38 cellular contexts compared by ENCODE assay signal in genomic region chr18:57538614-57539013, GRCh38.
"Had no signal": no experiment of that assay in that cellular context is flagged by ENCODE, and none has a peak within 500 bp of the region (broad histone marks: within the 10 kb centered on the region; RNA-seq: fewer than 3 reads in every experiment).

No MANE protein-coding gene starts in this region.

- H3K4me3 ChIP-seq: adrenal gland, ascending aorta, body of pancreas, breast epithelium, cardiac muscle cell had no signal

- H3K27ac Mint-ChIP-seq: activated naive CD4-positive, alpha-beta T cell treated with anti-CD3 and anti-CD28 coated beads for 36 hours; activated naive CD4-positive, alpha-beta T cell treated with anti-CD3 and anti-CD28 coated beads, Interleukin-2, amount 10 ng/mL, durations not matched to agents 7 days and 5 days; activated naive CD4-positive, alpha-beta T cell treated with anti-CD3 and anti-CD28 coated beads, Interleukin-2, amount 50 U/mL, for 24 hours; activated naive CD4-positive, alpha-beta T cell treated with anti-CD3 and anti-CD28 coated beads, Interleukin-2, amount 50 U/mL, for 72 hours; activated naive CD8-positive, alpha-beta T cell; activated naive CD8-positive, alpha-beta T cell treated with anti-CD3 and anti-CD28 coated beads for 36 hours; activated naive CD8-positive, alpha-beta T cell treated with anti-CD3 and anti-CD28 coated beads, Interleukin-2, amount 10 ng/mL, durations not matched to agents 7 days and 5 days; activated naive CD8-positive, alpha-beta T cell treated with anti-CD3 and anti-CD28 coated beads, Interleukin-2, amount 50 U/mL, for 24 hours; activated T-cell treated with anti-CD3 and anti-CD28 coated beads, Interleukin-2, amount 50 U/mL, for 24 hours; activated T-cell treated with anti-CD3 and anti-CD28 coated beads, Interleukin-2, amount 50 U/mL, for 72 hours; activated T-helper 1 cell treated with anti-CD3 and anti-CD28 coated beads, Interleukin-12 subunit alpha, Interleukin-12 subunit beta, Interleukin-2, Interleukin-4 antibody, amounts not matched to agents 30 ng/mL and 10 ng/mL and 1 ng/mL, durations not matched to agents 14 hours and 24 hours and 36 hours; activated T-helper 17 cell treated with anti-CD3 and anti-CD28 coated beads, Interleukin-2, amount 50 U/mL, for 72 hours; activated T-helper 2 cell treated with anti-CD3 and anti-CD28 coated beads, Interferon-gamma antibody, Interleukin-2, Interleukin-4, amounts not matched to agents 10 μg/mL and 5 μg/mL and 100 μg/mL, durations not matched to agents 14 hours and 24 hours and 36 hours; brain had no signal

- H3K9me3 ChIP-seq: adrenal gland, ascending aorta, body of pancreas, breast epithelium had no signal

- DNase-seq: activated effector memory CD4-positive, alpha-beta T cell treated with anti-CD3 and anti-CD28 coated beads, Interleukin-2, amount 50 U/mL, for 16 hours; activated effector memory CD4-positive, alpha-beta T cell treated with Interleukin-2 at 50 U/mL for 16 hours; activated gamma-delta T cell; activated gamma-delta T cell treated with Interleukin-2 at 50 U/mL for 16 hours; activated naive CD4-positive, alpha-beta T cell; activated naive CD4-positive, alpha-beta T cell treated with anti-CD3 and anti-CD28 coated beads for 36 hours; activated naive CD4-positive, alpha-beta T cell treated with anti-CD3 and anti-CD28 coated beads, Interleukin-2, amount 10 ng/mL, durations not matched to agents 7 days and 5 days; activated naive CD4-positive, alpha-beta T cell treated with anti-CD3 and anti-CD28 coated beads, Interleukin-2, amount 50 U/mL, for 16 hours; activated naive CD4-positive, alpha-beta T cell treated with Interleukin-2 at 50 U/mL for 16 hours; activated naive CD8-positive, alpha-beta T cell treated with anti-CD3 and anti-CD28 coated beads for 36 hours; activated naive CD8-positive, alpha-beta T cell treated with anti-CD3 and anti-CD28 coated beads, Interleukin-2, amount 10 ng/mL, durations not matched to agents 7 days and 5 days; activated naive CD8-positive, alpha-beta T cell treated with anti-CD3 and anti-CD28 coated beads, Interleukin-2, amount 50 U/mL, for 24 hours; activated T-cell treated with anti-CD3 and anti-CD28 coated beads, Interleukin-2, amount 50 U/mL, for 1 hour; activated T-cell treated with anti-CD3 and anti-CD28 coated beads, Interleukin-2, amount 50 U/mL, for 24 hours; activated T-cell treated with anti-CD3 and anti-CD28 coated beads, Interleukin-2, amount 50 U/mL, for 4 hours; activated T-cell treated with anti-CD3 and anti-CD28 coated beads, Interleukin-2, amount 50 U/mL, for 48 hours; activated T-cell treated with anti-CD3 and anti-CD28 coated beads, Interleukin-2, amount 50 U/mL, for 72 hours; adrenal gland; amniotic stem cell; amygdala; anterior cingulate cortex; aorta; body of pancreas; brain microvascular endothelial cell; caudate nucleus; central memory CD4-positive, alpha-beta T cell; cerebellar nuclear complex had no signal

- H3K36me3 Mint-ChIP-seq: activated naive CD4-positive, alpha-beta T cell treated with anti-CD3 and anti-CD28 coated beads, Interleukin-2, amount 10 ng/mL, durations not matched to agents 7 days and 5 days; activated naive CD4-positive, alpha-beta T cell treated with anti-CD3 and anti-CD28 coated beads, Interleukin-2, amount 50 U/mL, for 24 hours; activated naive CD4-positive, alpha-beta T cell treated with anti-CD3 and anti-CD28 coated beads, Interleukin-2, amount 50 U/mL, for 72 hours; activated naive CD8-positive, alpha-beta T cell; activated naive CD8-positive, alpha-beta T cell treated with anti-CD3 and anti-CD28 coated beads for 36 hours; activated naive CD8-positive, alpha-beta T cell treated with anti-CD3 and anti-CD28 coated beads, Interleukin-2, amount 10 ng/mL, durations not matched to agents 7 days and 5 days; brain had no signal

- H3K4me1 ChIP-seq: ascending aorta, body of pancreas, breast epithelium had no signal

- H3K27ac ChIP-seq: adrenal gland, ascending aorta, body of pancreas, brain microvascular endothelial cell, breast epithelium, cardiac muscle cell had no signal

- H3K27me3 Mint-ChIP-seq: activated naive CD4-positive, alpha-beta T cell treated with anti-CD3 and anti-CD28 coated beads, Interleukin-2, amount 10 ng/mL, durations not matched to agents 7 days and 5 days; activated naive CD4-positive, alpha-beta T cell treated with anti-CD3 and anti-CD28 coated beads, Interleukin-2, amount 50 U/mL, for 24 hours; activated naive CD8-positive, alpha-beta T cell; activated naive CD8-positive, alpha-beta T cell treated with anti-CD3 and anti-CD28 coated beads for 36 hours; activated naive CD8-positive, alpha-beta T cell treated with anti-CD3 and anti-CD28 coated beads, Interleukin-2, amount 50 U/mL, for 24 hours; activated T-cell treated with anti-CD3 and anti-CD28 coated beads, Interleukin-2, amount 50 U/mL, for 24 hours; activated T-helper 17 cell treated with anti-CD3 and anti-CD28 coated beads, Interleukin-2, amount 50 U/mL, for 72 hours; brain had no signal

- H3K36me3 ChIP-seq: adrenal gland, ascending aorta, brain microvascular endothelial cell, breast epithelium, cardiac muscle cell had no signal

- H3K27me3 ChIP-seq: adrenal gland, ascending aorta, body of pancreas, brain microvascular endothelial cell, breast epithelium, cardiac muscle cell had no signal

- H3K9me3 Mint-ChIP-seq: activated naive CD4-positive, alpha-beta T cell treated with anti-CD3 and anti-CD28 coated beads for 36 hours; activated naive CD4-positive, alpha-beta T cell treated with anti-CD3 and anti-CD28 coated beads, Interleukin-2, amount 10 ng/mL, durations not matched to agents 7 days and 5 days; activated naive CD4-positive, alpha-beta T cell treated with anti-CD3 and anti-CD28 coated beads, Interleukin-2, amount 50 U/mL, for 24 hours; activated naive CD4-positive, alpha-beta T cell treated with anti-CD3 and anti-CD28 coated beads, Interleukin-2, amount 50 U/mL, for 72 hours; activated naive CD8-positive, alpha-beta T cell treated with anti-CD3 and anti-CD28 coated beads for 36 hours; activated naive CD8-positive, alpha-beta T cell treated with anti-CD3 and anti-CD28 coated beads, Interleukin-2, amount 10 ng/mL, durations not matched to agents 7 days and 5 days; activated naive CD8-positive, alpha-beta T cell treated with anti-CD3 and anti-CD28 coated beads, Interleukin-2, amount 50 U/mL, for 24 hours; activated T-cell treated with anti-CD3 and anti-CD28 coated beads, Interleukin-2, amount 50 U/mL, for 24 hours; activated T-cell treated with anti-CD3 and anti-CD28 coated beads, Interleukin-2, amount 50 U/mL, for 4 hours; activated T-cell treated with anti-CD3 and anti-CD28 coated beads, Interleukin-2, amount 50 U/mL, for 72 hours; activated T-helper 1 cell treated with anti-CD3 and anti-CD28 coated beads, Interleukin-12 subunit alpha, Interleukin-12 subunit beta, Interleukin-2, Interleukin-4 antibody, amounts not matched to agents 30 ng/mL and 10 ng/mL and 1 ng/mL, durations not matched to agents 14 hours and 24 hours and 36 hours; activated T-helper 17 cell treated with anti-CD3 and anti-CD28 coated beads, Interleukin-2, amount 50 U/mL, for 72 hours; activated T-helper 2 cell treated with anti-CD3 and anti-CD28 coated beads, Interferon-gamma antibody, Interleukin-2, Interleukin-4, amounts not matched to agents 10 μg/mL and 5 μg/mL and 100 μg/mL, durations not matched to agents 14 hours and 24 hours and 36 hours; brain; central memory CD8-positive, alpha-beta T cell had no signal

- H3K4me1 Mint-ChIP-seq: activated naive CD4-positive, alpha-beta T cell treated with anti-CD3 and anti-CD28 coated beads, Interleukin-2, amount 10 ng/mL, durations not matched to agents 7 days and 5 days; activated naive CD4-positive, alpha-beta T cell treated with anti-CD3 and anti-CD28 coated beads, Interleukin-2, amount 50 U/mL, for 24 hours; activated naive CD8-positive, alpha-beta T cell treated with anti-CD3 and anti-CD28 coated beads for 36 hours; activated naive CD8-positive, alpha-beta T cell treated with anti-CD3 and anti-CD28 coated beads, Interleukin-2, amount 10 ng/mL, durations not matched to agents 7 days and 5 days; activated naive CD8-positive, alpha-beta T cell treated with anti-CD3 and anti-CD28 coated beads, Interleukin-2, amount 50 U/mL, for 24 hours; activated T-helper 17 cell treated with anti-CD3 and anti-CD28 coated beads, Interleukin-2, amount 50 U/mL, for 72 hours; central memory CD8-positive, alpha-beta T cell had no signal

- ATAC-seq: activated naive CD4-positive, alpha-beta T cell treated with anti-CD3 and anti-CD28 coated beads, Interleukin-2, amount 50 U/mL, for 72 hours; activated naive CD8-positive, alpha-beta T cell treated with anti-CD3 and anti-CD28 coated beads, Interleukin-2, amount 50 U/mL, for 24 hours; activated T-cell treated with anti-CD3 and anti-CD28 coated beads, Interleukin-2, amount 50 U/mL, for 4 hours; activated T-cell treated with anti-CD3 and anti-CD28 coated beads, Interleukin-2, amount 50 U/mL, for 72 hours; activated T-helper 17 cell treated with anti-CD3 and anti-CD28 coated beads, Interleukin-2, amount 50 U/mL, for 72 hours; body of pancreas had no signal

- H3K4me3 Mint-ChIP-seq: activated naive CD4-positive, alpha-beta T cell treated with anti-CD3 and anti-CD28 coated beads for 36 hours; activated naive CD4-positive, alpha-beta T cell treated with anti-CD3 and anti-CD28 coated beads, Interleukin-2, amount 10 ng/mL, durations not matched to agents 7 days and 5 days; activated naive CD4-positive, alpha-beta T cell treated with anti-CD3 and anti-CD28 coated beads, Interleukin-2, amount 50 U/mL, for 24 hours; activated naive CD8-positive, alpha-beta T cell; activated naive CD8-positive, alpha-beta T cell treated with anti-CD3 and anti-CD28 coated beads for 36 hours; activated naive CD8-positive, alpha-beta T cell treated with anti-CD3 and anti-CD28 coated beads, Interleukin-2, amount 10 ng/mL, durations not matched to agents 7 days and 5 days; activated naive CD8-positive, alpha-beta T cell treated with anti-CD3 and anti-CD28 coated beads, Interleukin-2, amount 50 U/mL, for 24 hours; activated T-cell treated with anti-CD3 and anti-CD28 coated beads, Interleukin-2, amount 50 U/mL, for 24 hours; activated T-cell treated with anti-CD3 and anti-CD28 coated beads, Interleukin-2, amount 50 U/mL, for 4 hours; activated T-cell treated with anti-CD3 and anti-CD28 coated beads, Interleukin-2, amount 50 U/mL, for 72 hours; activated T-helper 1 cell treated with anti-CD3 and anti-CD28 coated beads, Interleukin-12 subunit alpha, Interleukin-12 subunit beta, Interleukin-2, Interleukin-4 antibody, amounts not matched to agents 30 ng/mL and 10 ng/mL and 1 ng/mL, durations not matched to agents 14 hours and 24 hours and 36 hours; activated T-helper 17 cell treated with anti-CD3 and anti-CD28 coated beads, Interleukin-2, amount 50 U/mL, for 72 hours; brain; central memory CD8-positive, alpha-beta T cell had no signal
